ENCODE assay signal across 8 cellular contexts in the genomic region with DNA sequence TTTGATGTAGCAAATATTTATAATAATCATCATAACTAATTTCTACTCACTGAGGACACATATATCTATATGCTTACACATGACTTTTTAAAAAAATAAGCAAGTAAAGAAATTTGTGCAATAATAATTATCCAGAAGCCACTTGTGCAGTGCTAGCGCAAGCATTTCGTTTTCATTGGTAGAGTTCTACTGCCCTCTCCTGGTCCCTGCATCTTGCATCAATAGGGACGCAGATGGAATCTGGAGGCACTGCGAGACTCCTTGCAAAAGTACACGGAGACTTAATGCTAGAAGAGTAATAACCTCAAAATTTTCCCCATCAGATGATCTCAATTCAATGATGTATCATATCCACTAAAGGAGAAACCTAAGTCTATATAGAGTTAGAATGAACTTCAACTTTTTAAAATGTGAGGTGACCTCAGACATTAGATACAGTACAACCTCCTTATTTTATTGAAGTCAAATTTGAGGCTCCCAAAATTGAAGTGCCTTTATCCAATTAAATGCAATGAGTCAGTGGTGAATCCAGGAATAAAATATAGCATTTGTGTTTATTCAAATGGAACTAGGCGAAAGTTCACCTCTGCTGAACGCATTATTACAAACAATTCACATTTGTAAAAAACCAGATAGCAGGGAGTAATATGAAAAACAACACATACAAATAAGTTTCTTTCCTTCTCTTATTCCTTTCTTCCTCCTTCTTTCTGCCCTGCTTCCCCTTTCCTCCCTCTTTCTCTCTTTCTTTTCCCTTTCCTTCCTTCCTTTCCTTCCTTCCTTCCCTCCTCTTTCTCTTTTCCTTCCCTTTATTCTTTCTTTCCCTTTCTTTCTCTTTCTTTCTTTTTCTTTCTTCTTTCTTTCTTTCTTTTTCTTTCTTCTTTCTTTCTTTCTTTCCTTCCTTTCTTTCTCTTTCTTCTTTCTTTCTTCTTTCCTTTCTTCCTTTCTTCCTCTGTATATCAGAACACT.
DNase-seq lines count a peak whose midpoint lies in the region; ATAC-seq, FAIRE-seq and TF ChIP-seq lines count a peak whose summit lies in the region.

No MANE protein-coding gene starts in this region.

- intact Hi-C loops in mammary epithelial cell (cut with micrococcal nuclease) (loop anchor here (1.0 to 10.0 kb wide), 8 partner anchors 60 to 1160 kb away; a partner anchor contains a TSS), kidney (cut with DNase I) (no loop called here)

- H3K27ac ChIP-seq in mammary epithelial cell (ENCODE audit: insufficient read depth, low read depth, low read length): no peak overlapping the region
- H3K27ac ChIP-seq in kidney (ENCODE audit: low read depth in 2 of 2, low read length in 2 of 2): no peak overlapping the region

- H3K4me1 ChIP-seq in mammary epithelial cell (ENCODE audit: insufficient read depth, low read length) (no peaks in the 10 kb centered on the region), kidney (ENCODE audit: control insufficient read depth in 1 of 2, insufficient read depth in 1 of 2, low read depth in 1 of 2, low read length in 2 of 2) (no peaks in the 10 kb centered on the region)

- no peak for FAIRE-seq in kidney (lab: Jason Lieb, UNC)

- WGBS in mammary epithelial cell (ENCODE audit: low coverage, missing lambda C conversion rate): 26% methylated on average over 7 of the region's 7 CpGs

- no peaks in the 10 kb centered on the region for H3K27me3 ChIP-seq in mammary epithelial cell (ENCODE audit: insufficient read depth, low read length)

- H3K79me2 ChIP-seq in mammary epithelial cell (ENCODE audit: insufficient read depth, low read length): no peaks in the 10 kb centered on the region

- H3K36me3 ChIP-seq in mammary epithelial cell (ENCODE audit: insufficient read depth, low read length) (no peaks in the 10 kb centered on the region), kidney (ENCODE audit: control insufficient read depth in 1 of 2, insufficient read depth in 2 of 2, low read length in 2 of 2) (no peaks in the 10 kb centered on the region)

- no peak overlapping the region for H2AFZ ChIP-seq in mammary epithelial cell (ENCODE audit: low read depth, low read length)

- no TSS peak for BruUV-seq in mammary epithelial cell (replicated peaks; lab: Mats Ljungman, UMichigan)

- DNase-seq in AG04449 (ENCODE audit: low read depth, low spot score): peak; percentile 38
- DNase-seq in NCI-H1417 (lab: John Stamatoyannopoulos, UW): peak; percentile 57 to 92 (median 65)
- DNase-seq in T follicular helper cell (ENCODE audit: low read depth): peak; percentile 5
- peak; percentile 64 for DNase-seq in mammary epithelial cell
- no peak for DNase-seq in kidney
- peak; percentile 3 for DNase-seq in stimulated activated CD4-positive, alpha-beta T cell treated with anti-CD3 and anti-CD28 coated beads, Interleukin-2, amount 100 ng/mL, for 4 hours (ENCODE audit: low read depth)

- CTCF ChIA-PET in AG04449 (lab: Yijun Ruan, JAX) (interaction anchor here (0.6 to 1.4 kb wide), 7 partner anchors 9 to 1332 kb away, joined by 3 to 6 read pairs (median 3); no protein-coding TSS in a partner anchor), mammary epithelial cell (lab: Charles Lee; ENCODE audit: low non-redundant PET) (interaction anchor here (0.6 kb wide), 1 partner anchor 1273 kb away, joined by 7 read pairs; no protein-coding TSS in a partner anchor)

- no peaks in the 10 kb centered on the region for H3K9me3 ChIP-seq in mammary epithelial cell (replicated peaks; ENCODE audit: insufficient read depth, low read length)
- H3K9me3 ChIP-seq in kidney (ENCODE audit: control insufficient read depth in 1 of 2, low read length in 2 of 2): no peaks in the 10 kb centered on the region

- TF ChIP-seq CTCF in AG04449 (IDR thresholded peaks at IDR 0.05; ENCODE audit: insufficient read depth, low read length, missing control alignments) (peak; percentile 83), mammary epithelial cell (conservative IDR thresholded peaks at IDR 0.05 in 1 of 2, IDR thresholded peaks at IDR 0.05 in 1 of 2; ENCODE audit: extremely low read depth in 1 of 2, insufficient read depth in 1 of 2, low read depth in 1 of 2, low read length in 2 of 2) (peak; percentile 90 to 93), kidney (IDR thresholded peaks at IDR 0.05; ENCODE audit: borderline replicate concordance, extremely low read depth, insufficient read depth) (peak; percentile 80)

- in situ Hi-C loops in mammary epithelial cell (cut with MboI; ENCODE audit: low sequenced_read_pairs in 2 of 2): loop anchor here (25.0 kb wide), 2 partner anchors 500 to 1150 kb away; no protein-coding TSS in a partner anchor

- ATAC-seq in GM18498 (IDR thresholded peaks at IDR 0.05; ENCODE audit: unreplicated experiment) (peak; percentile 89), HG02852 (IDR thresholded peaks at IDR 0.05; ENCODE audit: unreplicated experiment) (peak; percentile 95)

- no peaks in the 10 kb centered on the region for H4K20me1 ChIP-seq in mammary epithelial cell (ENCODE audit: insufficient read depth, low read length)

- dilution Hi-C loops in mammary epithelial cell (cut with HindIII; ENCODE audit: low sequenced_read_pairs): no loop called here

- H3K4me2 ChIP-seq in mammary epithelial cell (ENCODE audit: insufficient read depth, low read depth, low read length): no peak overlapping the region

- POLR2A ChIA-PET in AG04449 (lab: Yijun Ruan, JAX): no interaction called here

- H3K9ac ChIP-seq in mammary epithelial cell (ENCODE audit: insufficient read depth, low read length) (no peak overlapping the region), kidney (ENCODE audit: low read length in 2 of 2) (no peak overlapping the region)

- H3K4me3 ChIP-seq in AG04449 (ENCODE audit: low read depth, low read length) (no peak overlapping the region), mammary epithelial cell (replicated peaks in 1 of 3; ENCODE audit: insufficient read depth in 1 of 3, low read depth in 2 of 3, low read length in 3 of 3) (no peak overlapping the region), kidney (ENCODE audit: low read length in 2 of 2) (no peak overlapping the region)
